In the genomic region with DNA sequence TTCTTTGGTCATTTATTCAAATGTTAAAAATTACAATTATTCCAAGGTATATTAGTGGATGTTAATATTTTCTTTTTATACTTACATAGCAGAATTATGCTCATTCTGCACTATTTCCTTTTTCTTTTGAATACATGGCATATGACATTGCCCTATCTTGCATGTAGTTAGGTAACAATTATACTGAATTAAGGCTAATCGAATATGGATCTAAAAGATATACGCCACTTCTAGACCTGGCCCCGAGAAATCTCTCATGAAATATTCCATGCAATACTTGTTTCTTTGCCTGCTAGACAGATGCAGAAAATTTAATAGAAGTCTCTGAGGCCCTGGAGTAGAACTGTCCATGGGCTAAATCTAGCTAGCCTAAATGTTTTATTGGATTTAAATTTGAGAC, we compare ENCODE assay signal across 1 cellular context.
TF ChIP-seq lines count a peak whose summit lies in the region.

No MANE protein-coding gene starts in this region.

TF ChIP-seq in SK-N-SH treated with all-trans-retinoic acid at 6 μM for 48 hours, 23 proteins besides CTCF, POLR2A, EP300 and RAD21 (continued from another document):
- TF ChIP-seq, protein P1, sequence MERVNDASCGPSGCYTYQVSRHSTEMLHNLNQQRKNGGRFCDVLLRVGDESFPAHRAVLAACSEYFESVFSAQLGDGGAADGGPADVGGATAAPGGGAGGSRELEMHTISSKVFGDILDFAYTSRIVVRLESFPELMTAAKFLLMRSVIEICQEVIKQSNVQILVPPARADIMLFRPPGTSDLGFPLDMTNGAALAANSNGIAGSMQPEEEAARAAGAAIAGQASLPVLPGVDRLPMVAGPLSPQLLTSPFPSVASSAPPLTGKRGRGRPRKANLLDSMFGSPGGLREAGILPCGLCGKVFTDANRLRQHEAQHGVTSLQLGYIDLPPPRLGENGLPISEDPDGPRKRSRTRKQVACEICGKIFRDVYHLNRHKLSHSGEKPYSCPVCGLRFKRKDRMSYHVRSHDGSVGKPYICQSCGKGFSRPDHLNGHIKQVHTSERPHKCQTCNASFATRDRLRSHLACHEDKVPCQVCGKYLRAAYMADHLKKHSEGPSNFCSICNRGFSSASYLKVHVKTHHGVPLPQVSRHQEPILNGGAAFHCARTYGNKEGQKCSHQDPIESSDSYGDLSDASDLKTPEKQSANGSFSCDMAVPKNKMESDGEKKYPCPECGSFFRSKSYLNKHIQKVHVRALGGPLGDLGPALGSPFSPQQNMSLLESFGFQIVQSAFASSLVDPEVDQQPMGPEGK (CRISPR knock-in tag; IDR thresholded peaks at IDR 0.05; ENCODE audit: borderline replicate concordance), result no peak
- TF ChIP-seq RARB (CRISPR knock-in tag; IDR thresholded peaks at IDR 0.05), result no peak
- TF ChIP-seq, protein P2, sequence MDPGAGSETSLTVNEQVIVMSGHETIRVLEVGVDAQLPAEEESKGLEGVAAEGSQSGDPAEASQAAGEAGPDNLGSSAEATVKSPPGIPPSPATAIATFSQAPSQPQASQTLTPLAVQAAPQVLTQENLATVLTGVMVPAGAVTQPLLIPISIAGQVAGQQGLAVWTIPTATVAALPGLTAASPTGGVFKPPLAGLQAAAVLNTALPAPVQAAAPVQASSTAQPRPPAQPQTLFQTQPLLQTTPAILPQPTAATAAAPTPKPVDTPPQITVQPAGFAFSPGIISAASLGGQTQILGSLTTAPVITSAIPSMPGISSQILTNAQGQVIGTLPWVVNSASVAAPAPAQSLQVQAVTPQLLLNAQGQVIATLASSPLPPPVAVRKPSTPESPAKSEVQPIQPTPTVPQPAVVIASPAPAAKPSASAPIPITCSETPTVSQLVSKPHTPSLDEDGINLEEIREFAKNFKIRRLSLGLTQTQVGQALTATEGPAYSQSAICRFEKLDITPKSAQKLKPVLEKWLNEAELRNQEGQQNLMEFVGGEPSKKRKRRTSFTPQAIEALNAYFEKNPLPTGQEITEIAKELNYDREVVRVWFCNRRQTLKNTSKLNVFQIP (CRISPR knock-in tag; IDR thresholded peaks at IDR 0.05; ENCODE audit: borderline replicate concordance, low read depth), result no peak
TF ChIP-seq in SK-N-SH treated with all-trans-retinoic acid at 6 μM for 48 hours: peak in this region for 0.
